In the genomic region with DNA sequence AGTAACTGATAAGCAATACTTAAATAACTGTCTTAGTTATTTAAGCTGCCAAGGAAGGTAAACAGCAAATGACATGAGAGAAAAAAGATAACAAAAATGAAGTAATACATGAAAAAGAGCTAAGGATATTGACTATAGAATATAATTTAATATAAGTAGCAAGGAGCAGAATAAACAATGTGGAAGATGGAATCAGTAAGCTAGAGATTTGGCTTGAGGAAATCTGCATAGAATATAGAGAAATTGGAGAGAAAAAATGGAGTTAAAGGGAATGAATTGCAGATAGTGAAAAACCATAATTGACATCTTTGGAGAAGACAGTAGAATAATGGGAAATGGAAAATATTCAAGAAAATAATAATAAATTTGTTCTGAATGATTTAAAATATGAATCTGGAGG, we compare ENCODE assay signal across 2 cellular contexts.
A peak's percentile ranks its signal among the peaks of the same experiment; 100 is the strongest.
TF ChIP-seq lines count a peak whose summit lies in the region.

No MANE protein-coding gene starts in this region.

TF ChIP-seq in SK-N-SH treated with all-trans-retinoic acid at 6 μM for 48 hours, 23 proteins besides CTCF, POLR2A, EP300 and RAD21 (continued from another document):
- TF ChIP-seq, protein P1, sequence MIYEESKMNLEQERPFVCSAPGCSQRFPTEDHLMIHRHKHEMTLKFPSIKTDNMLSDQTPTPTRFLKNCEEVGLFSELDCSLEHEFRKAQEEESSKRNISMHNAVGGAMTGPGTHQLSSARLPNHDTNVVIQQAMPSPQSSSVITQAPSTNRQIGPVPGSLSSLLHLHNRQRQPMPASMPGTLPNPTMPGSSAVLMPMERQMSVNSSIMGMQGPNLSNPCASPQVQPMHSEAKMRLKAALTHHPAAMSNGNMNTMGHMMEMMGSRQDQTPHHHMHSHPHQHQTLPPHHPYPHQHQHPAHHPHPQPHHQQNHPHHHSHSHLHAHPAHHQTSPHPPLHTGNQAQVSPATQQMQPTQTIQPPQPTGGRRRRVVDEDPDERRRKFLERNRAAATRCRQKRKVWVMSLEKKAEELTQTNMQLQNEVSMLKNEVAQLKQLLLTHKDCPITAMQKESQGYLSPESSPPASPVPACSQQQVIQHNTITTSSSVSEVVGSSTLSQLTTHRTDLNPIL (CRISPR knock-in tag; IDR thresholded peaks at IDR 0.05; ENCODE audit: low read depth): no peak
- TF ChIP-seq, protein P2, sequence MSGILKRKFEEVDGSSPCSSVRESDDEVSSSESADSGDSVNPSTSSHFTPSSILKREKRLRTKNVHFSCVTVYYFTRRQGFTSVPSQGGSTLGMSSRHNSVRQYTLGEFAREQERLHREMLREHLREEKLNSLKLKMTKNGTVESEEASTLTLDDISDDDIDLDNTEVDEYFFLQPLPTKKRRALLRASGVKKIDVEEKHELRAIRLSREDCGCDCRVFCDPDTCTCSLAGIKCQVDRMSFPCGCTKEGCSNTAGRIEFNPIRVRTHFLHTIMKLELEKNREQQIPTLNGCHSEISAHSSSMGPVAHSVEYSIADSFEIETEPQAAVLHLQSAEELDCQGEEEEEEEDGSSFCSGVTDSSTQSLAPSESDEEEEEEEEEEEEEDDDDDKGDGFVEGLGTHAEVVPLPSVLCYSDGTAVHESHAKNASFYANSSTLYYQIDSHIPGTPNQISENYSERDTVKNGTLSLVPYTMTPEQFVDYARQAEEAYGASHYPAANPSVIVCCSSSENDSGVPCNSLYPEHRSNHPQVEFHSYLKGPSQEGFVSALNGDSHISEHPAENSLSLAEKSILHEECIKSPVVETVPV (CRISPR knock-in tag; IDR thresholded peaks at IDR 0.05): no peak
- peak; percentile 99 for TF ChIP-seq ZFP30 (CRISPR knock-in tag; IDR thresholded peaks at IDR 0.05)

TF ChIP-seq in SK-N-SH, 30 proteins besides CTCF, POLR2A, EP300 and RAD21 (continued from another document):
- no peak for TF ChIP-seq MEF2A (IDR thresholded peaks at IDR 0.05; ENCODE audit: borderline replicate concordance, low read depth)
- TF ChIP-seq, protein P3, sequence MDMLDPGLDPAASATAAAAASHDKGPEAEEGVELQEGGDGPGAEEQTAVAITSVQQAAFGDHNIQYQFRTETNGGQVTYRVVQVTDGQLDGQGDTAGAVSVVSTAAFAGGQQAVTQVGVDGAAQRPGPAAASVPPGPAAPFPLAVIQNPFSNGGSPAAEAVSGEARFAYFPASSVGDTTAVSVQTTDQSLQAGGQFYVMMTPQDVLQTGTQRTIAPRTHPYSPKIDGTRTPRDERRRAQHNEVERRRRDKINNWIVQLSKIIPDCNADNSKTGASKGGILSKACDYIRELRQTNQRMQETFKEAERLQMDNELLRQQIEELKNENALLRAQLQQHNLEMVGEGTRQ (IDR thresholded peaks at IDR 0.05; ENCODE audit: borderline replicate concordance, low read depth, low read length): no peak
